In the genomic region with DNA sequence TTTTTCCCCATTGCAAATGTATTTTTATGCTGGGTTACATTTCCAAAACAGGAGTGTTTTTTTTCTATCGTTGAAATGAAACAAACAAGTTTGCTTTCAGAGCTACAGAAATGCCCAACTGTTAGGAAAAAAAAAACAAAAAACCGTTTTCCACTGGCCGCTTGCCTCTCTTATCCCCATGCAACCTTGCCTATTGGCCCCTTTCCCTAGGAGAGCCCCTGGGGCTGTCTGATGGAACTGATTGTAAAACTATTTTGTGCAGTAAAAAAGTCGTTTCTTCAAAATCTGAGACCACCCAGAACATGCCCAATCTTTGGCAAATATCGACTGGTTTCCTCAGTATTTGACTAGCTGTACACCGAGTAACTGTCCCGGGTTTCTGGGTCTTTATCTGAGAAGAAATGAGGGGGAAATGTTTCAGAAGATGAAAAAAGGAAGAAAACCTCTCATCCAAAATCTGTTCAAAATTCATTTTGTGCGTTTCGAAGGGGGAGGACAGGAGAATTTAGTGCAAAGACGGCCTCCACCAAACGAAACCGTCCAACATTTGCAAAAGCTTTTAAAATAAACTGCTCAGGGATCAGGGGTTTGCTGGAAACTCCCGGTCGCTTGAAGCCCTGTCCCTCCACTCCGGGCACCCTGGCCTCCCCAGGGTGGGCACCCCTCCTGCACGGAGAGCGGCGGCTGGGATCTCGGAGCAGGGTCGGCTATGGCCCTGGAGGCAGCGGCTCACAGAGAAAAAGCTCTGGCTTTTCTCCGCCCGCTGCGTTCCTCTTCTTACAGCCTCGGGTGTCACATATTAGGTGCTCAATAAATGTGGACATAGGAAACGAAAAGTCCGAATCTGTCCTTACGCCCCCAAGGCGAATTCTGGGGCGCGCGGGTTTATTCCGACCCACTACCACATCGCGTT, we compare ENCODE assay signal across 8 cellular contexts.
DNase-seq lines count a peak whose midpoint lies in the region; ATAC-seq and TF ChIP-seq lines count a peak whose summit lies in the region.

No MANE protein-coding gene starts in this region.

- DNase-seq in adipocyte (ENCODE audit: low read depth) (peak; percentile 20), putamen (ENCODE audit: low spot score) (no peak)
- peak; percentile 45 for DNase-seq in stimulated activated CD8-positive, alpha-beta memory T cell treated with anti-CD3 and anti-CD28 coated beads, Interleukin-4, amount 100 ng/mL, for 48 hours

- no peaks in the 10 kb centered on the region for H3K9me3 ChIP-seq in HEK293 (ENCODE audit: control insufficient read depth, insufficient read depth, low read depth, low read length)
- no peaks in the 10 kb centered on the region for H3K9me3 ChIP-seq in adipocyte (ENCODE audit: control insufficient read depth, low read length)
- H3K9me3 ChIP-seq in iPS-20b (ENCODE audit: insufficient read depth, low read depth, low read length): no peaks in the 10 kb centered on the region

- H3K27me3 ChIP-seq in adipocyte (replicated peaks; ENCODE audit: control insufficient read depth, insufficient read depth, low read length) (peaks cover 53% of the 10 kb centered on the region), iPS-20b (ENCODE audit: insufficient read depth, low read length) (peaks cover 57% of the 10 kb centered on the region)

- H3K4me3 ChIP-seq in HEK293 (ENCODE audit: low read depth, low read length): peak overlapping the region; percentile 53
- peak overlapping the region; percentile 59 for H3K4me3 ChIP-seq in adipocyte (ENCODE audit: low read length)
- H3K4me3 ChIP-seq in iPS-20b (ENCODE audit: low read length): peak overlapping the region; percentile 85

- TF ChIP-seq CTCF in HEK293 (tag by site-specific recombination; IDR thresholded peaks at IDR 0.05): no peak

- H3K9ac ChIP-seq in adipocyte (ENCODE audit: low read length): no peak overlapping the region
- peak overlapping the region; percentile 60; the same call in 1 of the 2 replicates for H3K9ac ChIP-seq in iPS-20b (ENCODE audit: low read depth, low read length)

- POLR2A ChIA-PET in HEK293 (lab: Yijun Ruan, JAX): no interaction called here

- CTCF ChIA-PET in HEK293 (lab: Yijun Ruan, JAX): interaction anchor here (0.6 to 1.6 kb wide), 3 partner anchors 13 to 121 kb away, joined by 3 to 4 read pairs (median 3); no protein-coding TSS in a partner anchor

- no peaks in the 10 kb centered on the region for H3K36me3 ChIP-seq in HEK293 (ENCODE audit: control insufficient read depth in 2 of 2, insufficient read depth in 1 of 2, low read length in 2 of 2)
- H3K36me3 ChIP-seq in adipocyte (ENCODE audit: control insufficient read depth, insufficient read depth, low read length, severe bottlenecking): no peaks in the 10 kb centered on the region
- H3K36me3 ChIP-seq in iPS-20b (ENCODE audit: insufficient read depth, low read depth, low read length): no peaks in the 10 kb centered on the region

- H3K27ac ChIP-seq in HEK293 (ENCODE audit: extremely low read depth, low read depth, low read length) (peak overlapping the region; percentile 31; the same call in 1 of the 2 replicates), iPS-20b (ENCODE audit: low read length) (no peak overlapping the region)

- H3K4me1 ChIP-seq in HEK293 (ENCODE audit: control insufficient read depth, insufficient read depth, low read length) (no peaks in the 10 kb centered on the region), adipocyte (ENCODE audit: control insufficient read depth, insufficient read depth, low read length) (no peaks in the 10 kb centered on the region), iPS-20b (ENCODE audit: insufficient read depth, low read length) (peaks cover 20% of the 10 kb centered on the region; the same call in 1 of the 2 replicates)

- ATAC-seq in HG03432 (IDR thresholded peaks at IDR 0.05; ENCODE audit: unreplicated experiment) (no peak), GM21381 (IDR thresholded peaks at IDR 0.05; ENCODE audit: unreplicated experiment) (no peak), HG03442 (IDR thresholded peaks at IDR 0.05; ENCODE audit: unreplicated experiment) (no peak)

TF ChIP-seq in HEK293, 187 proteins besides CTCF, POLR2A, EP300 and RAD21 (continues in another document):
- no peak for TF ChIP-seq ZNF658 (tag by site-specific recombination; IDR thresholded peaks at IDR 0.05)
- no peak for TF ChIP-seq GLIS1 (tag by site-specific recombination; IDR thresholded peaks at IDR 0.05)
- TF ChIP-seq ZNF394 (tag by site-specific recombination; IDR thresholded peaks at IDR 0.05; ENCODE audit: borderline replicate concordance): no peak
- TF ChIP-seq AEBP2 (tag by site-specific recombination; IDR thresholded peaks at IDR 0.05; ENCODE audit: borderline replicate concordance): no peak
- no peak for TF ChIP-seq ZSCAN30 (tag by site-specific recombination; IDR thresholded peaks at IDR 0.05)
- TF ChIP-seq, protein P1, sequence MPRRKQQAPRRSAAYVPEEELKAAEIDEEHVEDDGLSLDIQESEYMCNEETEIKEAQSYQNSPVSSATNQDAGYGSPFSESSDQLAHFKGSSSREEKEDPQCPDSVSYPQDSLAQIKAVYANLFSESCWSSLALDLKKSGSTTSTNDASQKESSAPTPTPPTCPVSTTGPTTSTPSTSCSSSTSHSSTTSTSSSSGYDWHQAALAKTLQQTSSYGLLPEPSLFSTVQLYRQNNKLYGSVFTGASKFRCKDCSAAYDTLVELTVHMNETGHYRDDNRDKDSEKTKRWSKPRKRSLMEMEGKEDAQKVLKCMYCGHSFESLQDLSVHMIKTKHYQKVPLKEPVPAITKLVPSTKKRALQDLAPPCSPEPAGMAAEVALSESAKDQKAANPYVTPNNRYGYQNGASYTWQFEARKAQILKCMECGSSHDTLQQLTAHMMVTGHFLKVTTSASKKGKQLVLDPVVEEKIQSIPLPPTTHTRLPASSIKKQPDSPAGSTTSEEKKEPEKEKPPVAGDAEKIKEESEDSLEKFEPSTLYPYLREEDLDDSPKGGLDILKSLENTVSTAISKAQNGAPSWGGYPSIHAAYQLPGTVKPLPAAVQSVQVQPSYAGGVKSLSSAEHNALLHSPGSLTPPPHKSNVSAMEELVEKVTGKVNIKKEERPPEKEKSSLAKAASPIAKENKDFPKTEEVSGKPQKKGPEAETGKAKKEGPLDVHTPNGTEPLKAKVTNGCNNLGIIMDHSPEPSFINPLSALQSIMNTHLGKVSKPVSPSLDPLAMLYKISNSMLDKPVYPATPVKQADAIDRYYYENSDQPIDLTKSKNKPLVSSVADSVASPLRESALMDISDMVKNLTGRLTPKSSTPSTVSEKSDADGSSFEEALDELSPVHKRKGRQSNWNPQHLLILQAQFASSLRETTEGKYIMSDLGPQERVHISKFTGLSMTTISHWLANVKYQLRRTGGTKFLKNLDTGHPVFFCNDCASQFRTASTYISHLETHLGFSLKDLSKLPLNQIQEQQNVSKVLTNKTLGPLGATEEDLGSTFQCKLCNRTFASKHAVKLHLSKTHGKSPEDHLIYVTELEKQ (tag by site-specific recombination; IDR thresholded peaks at IDR 0.05; ENCODE audit: borderline replicate concordance): no peak
- no peak for TF ChIP-seq ZBTB7A (tag by site-specific recombination; IDR thresholded peaks at IDR 0.05; ENCODE audit: low read depth)
- TF ChIP-seq ZBTB20 (tag by site-specific recombination; IDR thresholded peaks at IDR 0.05): peak; percentile 28; the same call in 1 of the 2 replicates
- TF ChIP-seq ZNF529 (tag by site-specific recombination; IDR thresholded peaks at IDR 0.05; ENCODE audit: insufficient replicate concordance): no peak
- no peak for TF ChIP-seq ZNF549 (tag by site-specific recombination; IDR thresholded peaks at IDR 0.05)
- peak; percentile 99 for TF ChIP-seq ZNF664 (tag by site-specific recombination; IDR thresholded peaks at IDR 0.05)
- TF ChIP-seq ZNF404 (tag by site-specific recombination; IDR thresholded peaks at IDR 0.05): no peak
- TF ChIP-seq, protein P2, sequence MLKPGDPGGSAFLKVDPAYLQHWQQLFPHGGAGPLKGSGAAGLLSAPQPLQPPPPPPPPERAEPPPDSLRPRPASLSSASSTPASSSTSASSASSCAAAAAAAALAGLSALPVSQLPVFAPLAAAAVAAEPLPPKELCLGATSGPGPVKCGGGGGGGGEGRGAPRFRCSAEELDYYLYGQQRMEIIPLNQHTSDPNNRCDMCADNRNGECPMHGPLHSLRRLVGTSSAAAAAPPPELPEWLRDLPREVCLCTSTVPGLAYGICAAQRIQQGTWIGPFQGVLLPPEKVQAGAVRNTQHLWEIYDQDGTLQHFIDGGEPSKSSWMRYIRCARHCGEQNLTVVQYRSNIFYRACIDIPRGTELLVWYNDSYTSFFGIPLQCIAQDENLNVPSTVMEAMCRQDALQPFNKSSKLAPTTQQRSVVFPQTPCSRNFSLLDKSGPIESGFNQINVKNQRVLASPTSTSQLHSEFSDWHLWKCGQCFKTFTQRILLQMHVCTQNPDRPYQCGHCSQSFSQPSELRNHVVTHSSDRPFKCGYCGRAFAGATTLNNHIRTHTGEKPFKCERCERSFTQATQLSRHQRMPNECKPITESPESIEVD (tag by site-specific recombination; IDR thresholded peaks at IDR 0.05): no peak
- TF ChIP-seq ZNF155 (tag by site-specific recombination; IDR thresholded peaks at IDR 0.05): no peak
